ENCODE assay signal across 9 cellular contexts in genomic region chr1:174217787-174218574, GRCh38. TPM values are rescaled to one million over a fixed set of nuclear protein-coding genes. Genes with fewer than 3 reads are reported as not detected.
DNase-seq lines count a peak whose midpoint lies in the region; ATAC-seq and TF ChIP-seq lines count a peak whose summit lies in the region.
"Had no signal": no experiment of that assay in that cellular context is flagged by ENCODE, and none has a peak within 500 bp of the region (broad histone marks: within the 10 kb centered on the region; RNA-seq: fewer than 3 reads in every experiment).

No MANE protein-coding gene starts in this region.

- no peak overlapping the region for H3K4me3 ChIP-seq in right lobe of liver
- H3K4me3 ChIP-seq: BLaER1 had no signal

- 20% methylated on average over 4 of the region's 4 CpGs for WGBS in right lobe of liver (ENCODE audit: insufficient coverage, low coverage, low lambda C conversion rate, missing lambda C conversion rate)

- H3K36me3 ChIP-seq in right lobe of liver, result peaks cover 0 to 3% (median 0%) of the 10 kb centered on the region in 4 donors

- H3K27ac ChIP-seq in right lobe of liver, result peak overlapping the region in 2 of 3 donors; percentile 6 to 22
- H3K27ac ChIP-seq: BLaER1 had no signal

- TF ChIP-seq CTCF in right lobe of liver (IDR thresholded peaks at IDR 0.05), result peak; percentile 50 to 66 (median 54)

- intact Hi-C loops in right lobe of liver (cut with DNase I), result no loop called here

- no peaks in the 10 kb centered on the region for H3K9me3 ChIP-seq in right lobe of liver

- no peak for TF ChIP-seq POLR2A in right lobe of liver (IDR thresholded peaks at IDR 0.05)

- ATAC-seq in right lobe of liver (peak; percentile 79 to 96 (median 87)), GM21737 (IDR thresholded peaks at IDR 0.05; ENCODE audit: unreplicated experiment) (no peak)

- H3K4me1 ChIP-seq in right lobe of liver, result peaks cover 0 to 13% (median 0%) of the 10 kb centered on the region in 4 donors
- H3K4me1 ChIP-seq: BLaER1 had no signal

- peak; percentile 20 for DNase-seq in DMS79 treated with DMSO at 0.1 percent for 48 hours (lab: John Stamatoyannopoulos, UW)
- no peak for DNase-seq in DMS79 (lab: John Stamatoyannopoulos, UW)
- DNase-seq in HCEC 1CT, result peak; percentile 45
- DNase-seq in NCI-H460 (ENCODE audit: extremely low read depth, low read depth), result peak; percentile 51
- peak; percentile 30 for DNase-seq in central memory CD4-positive, alpha-beta T cell
- DNase-seq in right lobe of liver, result no peak
- DNase-seq in NCI-H187 (lab: John Stamatoyannopoulos, UW), result no peak

- H3K27me3 ChIP-seq in right lobe of liver, result no peaks in the 10 kb centered on the region
- H3K27me3 ChIP-seq: BLaER1 had no signal

RNA-seq across cellular contexts. Expression of gene RABGAP1L, which starts 58.7 kb away (rescaled TPM):
- 20.8 and 20.9 TPM in 2 replicates for total RNA-seq in NCI-H460 (2014; rRNA removed; shearing (Covaris generic))
- 7.4 and 10.4 TPM in 2 replicates for polyA plus RNA-seq in NCI-H460 (2014; cell fraction: nucleus; rRNA removed)
- 10 to 100 TPM; 11.7 to 23.1 (median 18.5) TPM for total RNA-seq in right lobe of liver

Comparison
In these comparisons a context has a peak if more than half of its experiments do, and no peak if none do; other contexts are left out.
1. DNase-seq: peak in DMS79 treated with DMSO at 0.1 percent for 48 hours (single experiment), HCEC 1CT (single experiment), NCI-H460 (single experiment) and central memory CD4-positive, alpha-beta T cell (single experiment); none in DMS79 (single experiment), right lobe of liver (0 of 3) and NCI-H187 (0 of 2).